Comparison of ENCODE assay signal across 13 cellular contexts in the genomic region with DNA sequence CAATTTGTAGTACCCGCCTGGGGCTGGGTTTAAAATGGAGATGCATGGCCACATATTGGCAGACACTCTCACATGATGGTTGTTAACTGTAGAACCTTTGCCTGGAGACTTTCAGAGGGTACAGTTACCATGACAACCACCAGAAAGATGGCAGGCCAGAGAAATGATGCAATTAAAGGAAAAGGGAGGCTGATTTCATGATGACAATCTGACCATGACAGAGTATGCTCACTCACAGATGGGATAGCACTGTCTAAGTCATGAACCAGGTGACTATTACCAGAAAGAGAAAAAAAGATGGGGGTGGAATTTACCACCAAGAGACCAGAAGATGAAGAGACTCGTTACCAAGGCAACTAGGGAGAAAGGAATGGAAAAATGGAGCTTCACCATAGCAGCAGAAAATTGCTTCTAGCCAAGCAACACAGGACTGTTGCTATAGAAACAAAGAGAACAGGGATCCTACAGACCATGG. TPM values are rescaled to one million over a fixed set of nuclear protein-coding genes. Genes with fewer than 3 reads are reported as not detected.
DNase-seq lines count a peak whose midpoint lies in the region; ATAC-seq and TF ChIP-seq lines count a peak whose summit lies in the region.
"Had no signal": no experiment of that assay in that cellular context is flagged by ENCODE, and none has a peak within 500 bp of the region (broad histone marks: within the 10 kb centered on the region; RNA-seq: fewer than 3 reads in every experiment).

No MANE protein-coding gene starts in this region.

- intact Hi-C loops in posterior cingulate gyrus (cut with DNase I), result no loop called here

- no peak for ATAC-seq in SK-N-SH treated with all-trans-retinoic acid at 6 μM for 48 hours
- ATAC-seq in HG03039 (IDR thresholded peaks at IDR 0.05; ENCODE audit: unreplicated experiment), result no peak

- DNase-seq in G401 (ENCODE audit: low spot score) (peak; percentile 86), NCI-H1105 treated with DMSO at 0.1 percent for 48 hours (lab: John Stamatoyannopoulos, UW) (peak; percentile 82), midbrain (lab: John Stamatoyannopoulos, UW) (peak; percentile 17), posterior cingulate gyrus (no peak), T-helper 9 cell (no peak)
- DNase-seq: activated CD4-positive, alpha-beta T cell treated with anti-CD3 and anti-CD28 coated beads, Interleukin-2, amount 10 ng/mL, durations not matched to agents 7 days and 5 days; activated gamma-delta T cell treated with Interleukin-2 at 50 U/mL for 16 hours; central memory CD4-positive, alpha-beta T cell; esophagus squamous epithelium; HCEC 1CT; Karpas-422 had no signal

- in situ Hi-C loops in G401 (cut with HindIII; ENCODE audit: low sequenced_read_pairs), result no loop called here

TF ChIP-seq in SK-N-SH treated with all-trans-retinoic acid at 6 μM for 48 hours, 23 proteins besides CTCF, POLR2A, EP300 and RAD21:
- TF ChIP-seq ARNTL (CRISPR knock-in tag; IDR thresholded peaks at IDR 0.05; ENCODE audit: borderline replicate concordance, low read depth), result no peak
- peak; percentile 71; the same call in 1 of the 2 replicates for TF ChIP-seq ZNF70 (CRISPR knock-in tag; IDR thresholded peaks at IDR 0.05)

RNA-seq across cellular contexts. Expression of a gene that starts 3.5 kb away (rescaled TPM):
- 71.8 and 83.3 TPM in 2 replicates for total RNA-seq in G401 (2014; rRNA removed; shearing (Covaris generic))

RNA-seq across cellular contexts. Expression of a gene that starts 14.9 kb away (rescaled TPM):
- 8.2 and 11.3 TPM in 2 replicates for total RNA-seq in G401 (2014; rRNA removed; shearing (Covaris generic))
- total RNA-seq: activated CD4-positive, alpha-beta T cell treated with anti-CD3 and anti-CD28 coated beads, Interleukin-2, amount 10 ng/mL, durations not matched to agents 7 days and 5 days had no signal

Comparison
In these comparisons a context has a peak if more than half of its experiments do, and no peak if none do; other contexts are left out.
1. DNase-seq: peak in G401 (single experiment), NCI-H1105 treated with DMSO at 0.1 percent for 48 hours (single experiment) and midbrain (single experiment); none in posterior cingulate gyrus (0 of 10) and T-helper 9 cell (single experiment).